Comparison of ENCODE assay signal across 11 cellular contexts in genomic region chr20:58895796-58896180, GRCh38. TPM values are rescaled to one million over a fixed set of nuclear protein-coding genes. Genes with fewer than 3 reads are reported as not detected.
DNase-seq lines count a peak whose midpoint lies in the region; ATAC-seq and TF ChIP-seq lines count a peak whose summit lies in the region.
"Had no signal": no experiment of that assay in that cellular context is flagged by ENCODE, and none has a peak within 500 bp of the region (broad histone marks: within the 10 kb centered on the region; RNA-seq: fewer than 3 reads in every experiment).

No MANE protein-coding gene starts in this region.

- H3K4me1 Mint-ChIP-seq in Calu3 (ENCODE audit: low read depth, unreplicated experiment): peaks cover 51% of the 10 kb centered on the region

- no peaks in the 10 kb centered on the region for H3K9me3 Mint-ChIP-seq in Calu3 (ENCODE audit: low read depth, unreplicated experiment)
- H3K9me3 Mint-ChIP-seq: dendritic cell treated with granulocyte-macrophage colony-stimulating factor and Interleukin-4, amounts not matched to agents 40 ng/mL and 50 ng/mL, for 4 days had no signal

- intact Hi-C loops in Calu3 (cut with micrococcal nuclease; ENCODE audit: unreplicated experiment) (loop anchor here (2.0 kb wide), 1 partner anchor 133 kb away; no protein-coding TSS in a partner anchor), psoas muscle (cut with DNase I) (loop anchor here (5.0 kb wide), 2 partner anchors 87 to 137 kb away; partner anchors contain the start of genes ATP5F1E (in 1 of the 2) and NELFCD (in 1 of the 2))

- H3K36me3 Mint-ChIP-seq in Calu3 (ENCODE audit: insufficient read depth, unreplicated experiment): peaks cover 92% of the 10 kb centered on the region

- H3K36me3 ChIP-seq in SK-N-MC (ENCODE audit: insufficient read depth, low read length): peaks cover 53% of the 10 kb centered on the region
- H3K36me3 ChIP-seq in psoas muscle (ENCODE audit: insufficient read depth in 1 of 2, low read depth in 1 of 2): peaks cover 0 to 37% of the 10 kb centered on the region in 2 donors
- peaks cover 55% of the 10 kb centered on the region for H3K36me3 ChIP-seq in MG63

- H3K4me1 ChIP-seq in psoas muscle: peaks cover 77% of the 10 kb centered on the region

- ATAC-seq in psoas muscle (no peak), HG03025 (IDR thresholded peaks at IDR 0.05; ENCODE audit: low FRiP score, unreplicated experiment) (no peak)
- ATAC-seq: activated CD4-positive, CD25-positive, alpha-beta regulatory T cell treated with anti-CD3 and anti-CD28 coated beads, Interleukin-2, amount 50 U/mL, for 24 hours had no signal

- WGBS in psoas muscle, 3 donors: 8 to 14% (median 9%) methylated on average over 11 of the region's 11 CpGs

- H3K9me3 ChIP-seq in SK-N-MC (ENCODE audit: low read depth, low read length) (no peaks in the 10 kb centered on the region), psoas muscle (no peaks in the 10 kb centered on the region), MG63 (no peaks in the 10 kb centered on the region)

- DNase-seq in Calu3: no peak
- DNase-seq in SK-N-MC (ENCODE audit: low read depth, low spot score): no peak
- no peak for DNase-seq in fibroblast of pulmonary artery (ENCODE audit: low read depth)
- DNase-seq in psoas muscle: peak in 1 of 2 donors; percentile 64
- DNase-seq in NCI-H1417 (lab: John Stamatoyannopoulos, UW): no peak
- DNase-seq in MG63: no peak
- DNase-seq in NCI-H1930 (lab: John Stamatoyannopoulos, UW): no peak
- DNase-seq: stimulated activated CD4-positive, alpha-beta T cell treated with anti-CD3 and anti-CD28 coated beads, Interleukin-12 subunit alpha, Interleukin-12 subunit beta, amount 100 ng/mL, for 4 hours had no signal

- TF ChIP-seq CTCF in Calu3 (IDR thresholded peaks at IDR 0.05; ENCODE audit: unreplicated experiment) (no peak), fibroblast of pulmonary artery (IDR thresholded peaks at IDR 0.05; ENCODE audit: low read length, missing control alignments) (no peak), psoas muscle (IDR thresholded peaks at IDR 0.05) (no peak)

- no peak overlapping the region for H3K9ac ChIP-seq in SK-N-MC (ENCODE audit: insufficient read length)

- peak overlapping the region; percentile 38; the same call in 1 of the 2 replicates for H3K27ac ChIP-seq in SK-N-MC
- peak overlapping the region; percentile 50 for H3K27ac ChIP-seq in psoas muscle

- no TSS peak for BruUV-seq in Calu3 (replicated peaks; lab: Mats Ljungman, UMichigan)

- CTCF ChIA-PET in Calu3 (lab: Charles Lee): no interaction called here

- peak overlapping the region; percentile 96 for H3K27ac Mint-ChIP-seq in Calu3 (ENCODE audit: unreplicated experiment)

- H3K4me3 Mint-ChIP-seq in Calu3 (ENCODE audit: low read depth, unreplicated experiment): peak overlapping the region; percentile 88
- H3K4me3 Mint-ChIP-seq: dendritic cell treated with granulocyte-macrophage colony-stimulating factor and Interleukin-4, amounts not matched to agents 40 ng/mL and 50 ng/mL, for 4 days had no signal

- H3K27me3 ChIP-seq in psoas muscle (ENCODE audit: insufficient read depth in 3 of 3, low read length in 2 of 3) (no peaks in the 10 kb centered on the region), MG63 (no peaks in the 10 kb centered on the region)

- H3K4me3 ChIP-seq in SK-N-MC (no peak overlapping the region), fibroblast of pulmonary artery (replicated peaks; ENCODE audit: low read depth, low read length) (peak overlapping the region; percentile 80), psoas muscle (peak overlapping the region; percentile 26), MG63 (no peak overlapping the region)

- no peaks in the 10 kb centered on the region for H3K27me3 Mint-ChIP-seq in Calu3 (ENCODE audit: unreplicated experiment)
- H3K27me3 Mint-ChIP-seq: dendritic cell treated with granulocyte-macrophage colony-stimulating factor and Interleukin-4, amounts not matched to agents 40 ng/mL and 50 ng/mL, for 4 days had no signal

RNA-seq across cellular contexts. Expression of gene GNAS, which starts 43.3 kb away (rescaled TPM):
- total RNA-seq in Calu3 (2022) (1,324 and 1,410 TPM in 2 replicates), psoas muscle (1,000 to 10,000 TPM; 1,018 to 1,905 (median 1,319) TPM)
- polyA plus RNA-seq in psoas muscle: 1,000 to 10,000 TPM in 2 of 3 donors, 100 to 1,000 TPM in 1; 700 to 1,469 (median 1,394) TPM
- 494 and 560 TPM in 2 replicates for total RNA-seq in MG63 (2014; rRNA removed; shearing (Covaris generic); ENCODE audit: low replicate concordance)

RNA-seq across cellular contexts. Expression of gene GNAS-AS1, which starts 45.1 kb away (rescaled TPM):
- total RNA-seq in Calu3 (2022) (0.59 TPM in 1 of 2 replicates, not detected in the other), psoas muscle (1 to 10 TPM in 1 of 4 donors, under 1 TPM in 2, not detected in 1; 0.26 to 1.0 (median 0.65) TPM)
- polyA plus RNA-seq in psoas muscle: under 1 TPM; 0.03 to 0.53 (median 0.13) TPM
- total RNA-seq in MG63 (2014; rRNA removed; shearing (Covaris generic); ENCODE audit: low replicate concordance): 1.1 and 1.7 TPM in 2 replicates

Comparison
In these comparisons a context has a peak if more than half of its experiments do, and no peak if none do; other contexts are left out.
1. H3K4me3 ChIP-seq: peak in fibroblast of pulmonary artery (single experiment) and psoas muscle (single experiment); none in SK-N-MC (single experiment) and MG63 (single experiment).